8 cellular contexts compared by ENCODE assay signal in the genomic region with DNA sequence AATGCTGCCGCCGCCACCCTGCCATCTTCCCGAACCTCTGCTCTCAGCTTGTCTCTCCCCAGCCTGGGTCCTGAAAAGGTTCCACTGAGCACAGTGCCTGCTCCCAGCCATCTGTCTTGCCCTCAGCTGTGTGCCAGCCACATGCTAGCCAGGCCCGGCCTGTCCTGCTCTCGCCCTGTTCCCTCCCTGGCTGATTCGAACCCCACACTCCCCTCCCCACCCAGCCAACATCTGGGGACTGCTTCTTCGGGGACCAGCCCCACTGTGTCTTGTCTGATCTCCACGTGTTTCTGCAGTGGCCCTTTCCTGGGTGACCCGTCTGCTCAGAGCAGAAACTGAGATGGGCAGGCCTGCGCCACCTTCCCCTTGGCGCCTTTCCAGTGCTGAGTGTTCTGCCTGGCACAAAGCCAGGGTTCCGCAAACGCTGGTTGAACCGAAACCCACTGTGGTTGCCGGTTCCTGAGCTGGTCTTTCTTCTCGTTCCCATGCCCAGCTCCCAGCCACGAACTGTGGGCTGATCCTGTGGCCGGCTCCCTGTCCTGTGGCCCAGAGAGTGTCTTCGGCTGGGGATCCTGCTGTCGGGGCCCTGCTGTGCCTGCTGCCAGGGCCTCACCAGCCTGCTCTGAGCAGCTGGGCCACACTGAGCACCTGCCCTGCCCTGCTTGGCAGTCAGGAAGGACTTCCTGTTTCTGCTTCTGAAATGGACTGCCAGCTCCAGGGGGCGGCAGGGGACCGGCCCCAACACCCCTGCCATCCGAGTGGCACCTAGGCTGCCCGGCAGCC.
A peak's percentile ranks its signal among the peaks of the same experiment; 100 is the strongest.
DNase-seq lines count a peak whose midpoint lies in the region; ATAC-seq, FAIRE-seq and TF ChIP-seq lines count a peak whose summit lies in the region.

No MANE protein-coding gene starts in this region.

- H3K4me1 ChIP-seq in Karpas-422 (ENCODE audit: low read length) (peaks cover 79% of the 10 kb centered on the region), right lobe of liver (peaks cover 0 to 40% (median 19%) of the 10 kb centered on the region in 4 donors)

- peak overlapping the region; percentile 98 for H3K27ac ChIP-seq in Karpas-422 (ENCODE audit: low read length)
- peak overlapping the region; percentile 87 to 94 (median 92) for H3K27ac ChIP-seq in right lobe of liver

- H3K9me3 ChIP-seq in Karpas-422 (ENCODE audit: low read length): no peaks in the 10 kb centered on the region
- H3K9me3 ChIP-seq in right lobe of liver: no peaks in the 10 kb centered on the region

- peak; percentile 96 for FAIRE-seq in GM12891 (lab: Jason Lieb, UNC)

- no peak for TF ChIP-seq POLR2A in GM12891 (IDR thresholded peaks at IDR 0.05; ENCODE audit: low read depth, low read length)
- peak; percentile 37 for TF ChIP-seq POLR2A in right lobe of liver (IDR thresholded peaks at IDR 0.05)

- intact Hi-C loops in right lobe of liver (cut with DNase I): no loop called here

- no peaks in the 10 kb centered on the region for H3K79me2 ChIP-seq in Karpas-422 (ENCODE audit: low read length)

- no peaks in the 10 kb centered on the region for H3K9me2 ChIP-seq in Karpas-422 (replicated peaks; ENCODE audit: insufficient read depth, low read length)

- DNase-seq in GM12891 (ENCODE audit: insufficient read length, low spot score) (no peak), Karpas-422 (peak; percentile 95), T-helper 22 cell (ENCODE audit: low read depth) (peak; percentile 45), amygdala (lab: John Stamatoyannopoulos, UW) (peak in 30 of 56 donors; percentile 19 to 82 (median 54)), right lobe of liver (peak; percentile 83 to 89 (median 88)), SW 1271 (lab: John Stamatoyannopoulos, UW) (no peak), epidermal melanocyte (ENCODE audit: insufficient read length, low spot score) (no peak)
- peak; percentile 61 for DNase-seq in stimulated activated CD8-positive, alpha-beta memory T cell treated with anti-CD3 and anti-CD28 coated beads, Interleukin-12 subunit alpha, Interleukin-12 subunit beta, amount 100 ng/mL, for 1 hour (ENCODE audit: low read depth)

- H3K36me3 ChIP-seq in Karpas-422 (ENCODE audit: insufficient read depth, low read length): no peaks in the 10 kb centered on the region
- H3K36me3 ChIP-seq in right lobe of liver: no peaks in the 10 kb centered on the region

- H3K4me3 ChIP-seq in Karpas-422 (ENCODE audit: low read length) (peak overlapping the region; percentile 19; the same call in 1 of the 2 replicates), right lobe of liver (no peak overlapping the region)

- peak; percentile 59 to 66 (median 64) for ATAC-seq in right lobe of liver

- TF ChIP-seq CTCF in right lobe of liver (IDR thresholded peaks at IDR 0.05): no peak

- H4K20me1 ChIP-seq in Karpas-422 (ENCODE audit: insufficient read depth, low read depth, low read length): no peaks in the 10 kb centered on the region

- peak overlapping the region; percentile 74 for H3K4me2 ChIP-seq in Karpas-422 (ENCODE audit: low read depth, low read length, poor library complexity, severe bottlenecking)

- H3K9ac ChIP-seq in Karpas-422 (ENCODE audit: low read length): peak overlapping the region; percentile 77

- no peaks in the 10 kb centered on the region for H3K27me3 ChIP-seq in Karpas-422 (ENCODE audit: low read length)
- H3K27me3 ChIP-seq in right lobe of liver: no peaks in the 10 kb centered on the region

- no peak overlapping the region for H2AFZ ChIP-seq in Karpas-422 (ENCODE audit: low read length)

- 31% methylated on average over 7 of the region's 24 CpGs for WGBS in right lobe of liver (ENCODE audit: insufficient coverage, low coverage, low lambda C conversion rate, missing lambda C conversion rate)

TF ChIP-seq in GM12891, 5 proteins besides CTCF, POLR2A, EP300 and RAD21:
- TF ChIP-seq SPI1 (IDR thresholded peaks at IDR 0.05; ENCODE audit: low read depth, low read length): peak; percentile 85
- TF ChIP-seq POLR2AphosphoS5 (IDR thresholded peaks at IDR 0.05; ENCODE audit: low read depth, low read length): no peak
- TF ChIP-seq TAF1 (IDR thresholded peaks at IDR 0.05; ENCODE audit: low read depth, low read length): no peak
- TF ChIP-seq POU2F2 (IDR thresholded peaks at IDR 0.05; ENCODE audit: low read depth, low read length): peak; percentile 54; the same call in 1 of the 2 replicates

Comparison
In these comparisons a context has a peak if more than half of its experiments do, and no peak if none do; other contexts are left out.
1. DNase-seq: peak in Karpas-422 (single experiment), T-helper 22 cell (single experiment), amygdala (30 of 56), right lobe of liver (3 of 3) and stimulated activated CD8-positive, alpha-beta memory T cell treated with anti-CD3 and anti-CD28 coated beads, Interleukin-12 subunit alpha, Interleukin-12 subunit beta, amount 100 ng/mL, for 1 hour (single experiment); none in GM12891 (single experiment), SW 1271 (0 of 2) and epidermal melanocyte (single experiment).